In genomic region chr10:28774051-28774995, GRCh38 we compare ENCODE assay signal across 19 cellular contexts.
DNase-seq lines count a peak whose midpoint lies in the region; ATAC-seq and TF ChIP-seq lines count a peak whose summit lies in the region.
"Had no signal": no experiment of that assay in that cellular context is flagged by ENCODE, and none has a peak within 500 bp of the region (broad histone marks: within the 10 kb centered on the region; RNA-seq: fewer than 3 reads in every experiment).

No MANE protein-coding gene starts in this region.

- H3K4me3 ChIP-seq in WERI-Rb-1 (ENCODE audit: low read depth, low read length) (no peak overlapping the region), right lobe of liver (no peak overlapping the region), A673 (ENCODE audit: low read depth, low read length, poor library complexity, severe bottlenecking) (no peak overlapping the region)
- H3K4me3 ChIP-seq: left ventricle myocardium inferior had no signal

- H3K27me3 ChIP-seq in WERI-Rb-1 (ENCODE audit: insufficient read depth, low read depth, severe bottlenecking) (no peaks in the 10 kb centered on the region), right lobe of liver (no peaks in the 10 kb centered on the region), A673 (replicated peaks; ENCODE audit: insufficient read depth, low read depth, low read length, poor library complexity) (no peaks in the 10 kb centered on the region)

- DNase-seq in Caki2 (ENCODE audit: low read depth) (peak; percentile 43), NCI-H2196 (lab: John Stamatoyannopoulos, UW; ENCODE audit: unreplicated experiment) (peak; percentile 44), WERI-Rb-1 (peak; percentile 15), right lobe of liver (peak in 1 of 3 donors; percentile 69), NCI-H1436 treated with DMSO at 0.1 percent for 48 hours (lab: John Stamatoyannopoulos, UW) (no peak), HEK293T (ENCODE audit: extremely low spot score) (no peak), A673 (ENCODE audit: low spot score) (no peak), T-helper 9 cell (no peak)
- DNase-seq: activated CD4-positive, alpha-beta T cell treated with anti-CD3 and anti-CD28 coated beads, Interleukin-2, amount 50 U/mL, for 48 hours; activated naive CD4-positive, alpha-beta T cell treated with Interleukin-2 at 50 U/mL for 16 hours; anterior cingulate cortex; CD8-positive, alpha-beta T cell; cerebellar nuclear complex; effector memory CD8-positive, alpha-beta T cell; HFFc6; left ventricle myocardium inferior; stimulated activated CD4-positive, alpha-beta T cell treated with anti-CD3 and anti-CD28 coated beads, Interleukin-12 subunit alpha, Interleukin-12 subunit beta, amount 100 ng/mL, for 4 hours; substantia nigra had no signal

- H3K27ac ChIP-seq in WERI-Rb-1 (no peak overlapping the region), right lobe of liver (peak overlapping the region in 1 of 3 donors; percentile 16), A673 (ENCODE audit: low read depth, low read length, poor library complexity, severe bottlenecking) (no peak overlapping the region)
- H3K27ac ChIP-seq: left ventricle myocardium inferior had no signal

- TF ChIP-seq POLR2A in right lobe of liver (IDR thresholded peaks at IDR 0.05): no peak

- POLR2A ChIA-PET in HEK293T (lab: Yijun Ruan, JAX): no interaction called here
- POLR2A ChIA-PET in A673 (lab: Charles Lee; ENCODE audit: low non-redundant PET): no interaction called here

- in situ Hi-C loops in Caki2 (cut with HindIII; ENCODE audit: low pct_unique_long_range_greater_than_20kb, low sequenced_read_pairs): no loop called here

- intact Hi-C loops in right lobe of liver (cut with DNase I): no loop called here
- intact Hi-C loops in A673 (cut with micrococcal nuclease; ENCODE audit: unreplicated experiment): no loop called here

- BruUV-seq in A673 (replicated peaks; lab: Mats Ljungman, UMichigan): no TSS peak

- H3K36me3 ChIP-seq in WERI-Rb-1: no peaks in the 10 kb centered on the region
- no peaks in the 10 kb centered on the region for H3K36me3 ChIP-seq in right lobe of liver
- no peaks in the 10 kb centered on the region for H3K36me3 ChIP-seq in A673 (ENCODE audit: insufficient read depth, low read length, poor library complexity, severe bottlenecking)
- H3K36me3 ChIP-seq: left ventricle myocardium inferior had no signal

- H3K4me1 ChIP-seq in right lobe of liver (peaks cover 0 to 20% (median 5%) of the 10 kb centered on the region in 4 donors), A673 (ENCODE audit: insufficient read depth, low read length, poor library complexity, severe bottlenecking) (peaks cover 8% of the 10 kb centered on the region)
- H3K4me1 ChIP-seq: left ventricle myocardium inferior had no signal

- no peaks in the 10 kb centered on the region for H3K9me3 ChIP-seq in WERI-Rb-1 (ENCODE audit: severe bottlenecking)
- no peaks in the 10 kb centered on the region for H3K9me3 ChIP-seq in right lobe of liver
- H3K9me3 ChIP-seq in A673 (ENCODE audit: low read depth, low read length, poor library complexity, severe bottlenecking): no peaks in the 10 kb centered on the region
- H3K9me3 ChIP-seq: left ventricle myocardium inferior had no signal

- ATAC-seq in right lobe of liver: peak; percentile 90 to 97 (median 96)
- ATAC-seq: CD8-positive, alpha-beta T cell; effector memory CD8-positive, alpha-beta T cell; WTC11 had no signal

- WGBS in right lobe of liver (ENCODE audit: insufficient coverage, low coverage, low lambda C conversion rate, missing lambda C conversion rate): 44% methylated on average over 3 of the region's 4 CpGs

- TF ChIP-seq CTCF in WERI-Rb-1 (IDR thresholded peaks at IDR 0.05; ENCODE audit: low read depth, low read length) (no peak), right lobe of liver (IDR thresholded peaks at IDR 0.05) (no peak), A673 (conservative IDR thresholded peaks at IDR 0.05; ENCODE audit: low read depth, low read length) (no peak)

- CTCF ChIA-PET in HEK293T (lab: Yijun Ruan, JAX) (interaction anchor here (0.5 kb wide), 1 partner anchor 111 kb away, joined by 3 read pairs; no protein-coding TSS in a partner anchor), A673 (lab: Charles Lee) (no interaction called here)

TF ChIP-seq in HEK293T, 16 proteins besides CTCF, POLR2A, EP300 and RAD21:
- TF ChIP-seq FOXM1 (IDR thresholded peaks at IDR 0.05; ENCODE audit: borderline replicate concordance) (no peak), ARNT (IDR thresholded peaks at IDR 0.05) (no peak), ZNF384 (IDR thresholded peaks at IDR 0.05) (no peak), SUZ12 (IDR thresholded peaks at IDR 0.05) (no peak), HDGF (IDR thresholded peaks at IDR 0.05; ENCODE audit: borderline replicate concordance) (no peak), FOXA1 (IDR thresholded peaks at IDR 0.05) (no peak), SP1 (IDR thresholded peaks at IDR 0.05) (no peak), CTBP1 (IDR thresholded peaks at IDR 0.05; ENCODE audit: borderline replicate concordance) (no peak), BHLHE40 (IDR thresholded peaks at IDR 0.05; ENCODE audit: borderline replicate concordance) (no peak), L3MBTL2 (conservative IDR thresholded peaks at IDR 0.05) (no peak), FOXK2 (IDR thresholded peaks at IDR 0.05) (no peak), ELF4 (IDR thresholded peaks at IDR 0.05) (no peak), PKNOX1 (IDR thresholded peaks at IDR 0.05) (no peak), TARDBP (IDR thresholded peaks at IDR 0.05) (no peak)

Comparison
In these comparisons a context has a peak if more than half of its experiments do, and no peak if none do; other contexts are left out.
1. DNase-seq: peak in Caki2 (single experiment), NCI-H2196 (single experiment) and WERI-Rb-1 (single experiment); none in NCI-H1436 treated with DMSO at 0.1 percent for 48 hours (single experiment), HEK293T (single experiment), A673 (single experiment) and T-helper 9 cell (single experiment).